In the genomic region with DNA sequence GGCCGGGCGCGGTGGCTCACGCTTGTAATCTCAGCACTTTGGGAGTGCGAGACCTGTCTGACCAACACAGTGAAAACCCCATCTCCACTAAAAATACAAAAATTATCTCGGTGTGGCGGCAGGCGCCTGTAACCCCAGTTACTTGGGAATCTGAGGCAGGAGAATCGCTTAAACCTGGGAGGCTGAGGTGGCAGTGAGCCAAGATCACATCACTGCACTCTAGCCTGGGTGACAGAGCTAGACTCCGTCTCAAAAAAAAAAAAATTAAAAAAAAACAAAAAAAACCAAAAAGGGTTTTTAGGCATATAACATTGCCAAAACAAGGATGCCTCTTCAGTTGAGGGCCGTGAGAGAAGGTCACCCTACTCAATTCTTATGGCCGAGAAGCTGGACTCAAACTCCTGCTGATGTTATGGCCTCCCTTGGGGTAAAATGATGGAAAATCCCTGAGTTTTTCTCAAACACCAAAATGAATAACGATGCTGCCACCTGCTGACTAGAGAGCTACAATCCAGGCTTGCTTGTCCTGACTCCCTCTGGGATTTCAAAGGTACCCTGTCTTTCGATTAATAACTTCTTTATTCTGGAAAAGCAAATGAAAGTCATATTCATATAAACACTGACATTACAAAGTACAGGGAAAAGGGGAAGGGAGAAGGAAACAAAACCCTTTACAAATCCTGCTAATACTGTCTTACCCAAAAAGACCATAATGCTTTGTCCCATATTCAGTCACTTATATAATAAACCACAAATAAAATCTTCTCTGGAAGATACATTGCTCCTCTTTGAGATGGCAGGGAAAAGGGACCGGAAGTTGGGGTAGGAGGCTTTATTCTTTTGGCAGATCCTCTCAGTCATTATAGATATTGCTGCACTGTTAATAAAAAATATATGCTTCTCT, we compare ENCODE assay signal across 9 cellular contexts. TPM values are rescaled to one million over a fixed set of nuclear protein-coding genes. Genes with fewer than 3 reads are reported as not detected.
DNase-seq lines count a peak whose midpoint lies in the region; ATAC-seq and TF ChIP-seq lines count a peak whose summit lies in the region.
"Had no signal": no experiment of that assay in that cellular context is flagged by ENCODE, and none has a peak within 500 bp of the region (broad histone marks: within the 10 kb centered on the region; RNA-seq: fewer than 3 reads in every experiment).

No MANE protein-coding gene starts in this region.

- H3K27ac Mint-ChIP-seq in activated naive CD8-positive, alpha-beta T cell treated with anti-CD3 and anti-CD28 coated beads for 36 hours: no peak overlapping the region

- H3K4me3 ChIP-seq in coronary artery (no peak overlapping the region), lower lobe of right lung (no peak overlapping the region), upper lobe of left lung (no peak overlapping the region)

- no peaks in the 10 kb centered on the region for H3K4me1 ChIP-seq in lower lobe of right lung
- H3K4me1 ChIP-seq in upper lobe of left lung: peaks cover 0 to 3% (median 0%) of the 10 kb centered on the region in 4 donors

- H3K27me3 ChIP-seq in lower lobe of right lung (ENCODE audit: low read depth) (no peaks in the 10 kb centered on the region), upper lobe of left lung (no peaks in the 10 kb centered on the region)

- no peaks in the 10 kb centered on the region for H3K9me3 Mint-ChIP-seq in activated naive CD8-positive, alpha-beta T cell treated with anti-CD3 and anti-CD28 coated beads for 36 hours

- WGBS in upper lobe of left lung, 2 donors: 77 to 78% methylated on average over 15 of the region's 15 CpGs

- peaks cover 62% of the 10 kb centered on the region for H3K36me3 ChIP-seq in lower lobe of right lung
- H3K36me3 ChIP-seq in upper lobe of left lung: peaks cover 14 to 63% (median 48%) of the 10 kb centered on the region in 4 donors

- peak; percentile 71 to 76 for ATAC-seq in lower lobe of right lung
- ATAC-seq in upper lobe of left lung (ENCODE audit: low FRiP score in 2 of 2): peak; percentile 58 to 84

- intact Hi-C loops in lower lobe of right lung (cut with DNase I): no loop called here

- peak overlapping the region; percentile 34 to 60 for H3K27ac ChIP-seq in coronary artery
- H3K27ac ChIP-seq in lower lobe of right lung: no peak overlapping the region
- no peak overlapping the region for H3K27ac ChIP-seq in upper lobe of left lung
- H3K27ac ChIP-seq: C4-2B had no signal

- peaks cover 4% of the 10 kb centered on the region for H3K36me3 Mint-ChIP-seq in activated naive CD8-positive, alpha-beta T cell treated with anti-CD3 and anti-CD28 coated beads for 36 hours

- H3K4me3 Mint-ChIP-seq in activated naive CD8-positive, alpha-beta T cell treated with anti-CD3 and anti-CD28 coated beads for 36 hours: no peak overlapping the region

- TF ChIP-seq CTCF in coronary artery (IDR thresholded peaks at IDR 0.05): peak; percentile 28
- TF ChIP-seq CTCF in lower lobe of right lung (IDR thresholded peaks at IDR 0.05): peak; percentile 66
- TF ChIP-seq CTCF in upper lobe of left lung (IDR thresholded peaks at IDR 0.05): peak; percentile 41 to 76 (median 56)

- no peaks in the 10 kb centered on the region for H3K27me3 Mint-ChIP-seq in activated naive CD8-positive, alpha-beta T cell treated with anti-CD3 and anti-CD28 coated beads for 36 hours

- TF ChIP-seq POLR2A in upper lobe of left lung (IDR thresholded peaks at IDR 0.05): no peak

- H3K9me3 ChIP-seq in lower lobe of right lung (no peaks in the 10 kb centered on the region), upper lobe of left lung (no peaks in the 10 kb centered on the region)

- TF ChIP-seq EP300 in upper lobe of left lung (IDR thresholded peaks at IDR 0.05): no peak

- peak; percentile 30 for DNase-seq in NCI-H2029 treated with DMSO at 0.1 percent for 48 hours (lab: John Stamatoyannopoulos, UW)
- no peak for DNase-seq in NCI-H2029 (lab: John Stamatoyannopoulos, UW)
- DNase-seq in HuH-7.5 (ENCODE audit: low spot score): peak; percentile 63
- peak; percentile 35 to 41 for DNase-seq in SHP77 (lab: John Stamatoyannopoulos, UW)
- no peak for DNase-seq in coronary artery (ENCODE audit: low spot score)
- DNase-seq in lower lobe of right lung: no peak
- peak in 1 of 2 donors; percentile 56 for DNase-seq in upper lobe of left lung
- no peak for DNase-seq in activated naive CD8-positive, alpha-beta T cell treated with anti-CD3 and anti-CD28 coated beads for 36 hours

- H3K4me1 Mint-ChIP-seq in activated naive CD8-positive, alpha-beta T cell treated with anti-CD3 and anti-CD28 coated beads for 36 hours: peaks cover 7% of the 10 kb centered on the region

RNA-seq across cellular contexts. Expression of gene RAB42, which starts 10.7 kb away (rescaled TPM):
- total RNA-seq in lower lobe of right lung: 7.0 TPM
- total RNA-seq in upper lobe of left lung: 10 to 100 TPM in 3 of 6 donors, 1 to 10 TPM in 3; 3.9 to 13.7 (median 9.8) TPM
- total RNA-seq in activated naive CD8-positive, alpha-beta T cell treated with anti-CD3 and anti-CD28 coated beads for 36 hours: not detected

RNA-seq across cellular contexts. Expression of gene TAF12, which starts 40.1 kb away (rescaled TPM):
- total RNA-seq in lower lobe of right lung (21.8 TPM), upper lobe of left lung (10 to 100 TPM; 10.9 to 24.1 (median 19.6) TPM)
- 10 to 100 TPM; 26.5 to 28.0 TPM for total RNA-seq in activated naive CD8-positive, alpha-beta T cell treated with anti-CD3 and anti-CD28 coated beads for 36 hours

RNA-seq across cellular contexts. Expression of gene RNU11, which starts 45.6 kb away (rescaled TPM):
- total RNA-seq in lower lobe of right lung (not detected), upper lobe of left lung (not detected)
- total RNA-seq in activated naive CD8-positive, alpha-beta T cell treated with anti-CD3 and anti-CD28 coated beads for 36 hours: not detected

RNA-seq across cellular contexts. Expression of gene TRNAU1AP, which starts 49.9 kb away (rescaled TPM):
- total RNA-seq in lower lobe of right lung (26.3 TPM), upper lobe of left lung (10 to 100 TPM; 19.6 to 35.6 (median 25.3) TPM)
- 10 to 100 TPM; 42.6 to 43.2 TPM for total RNA-seq in activated naive CD8-positive, alpha-beta T cell treated with anti-CD3 and anti-CD28 coated beads for 36 hours

Comparison
In these comparisons a context has a peak if more than half of its experiments do, and no peak if none do; other contexts are left out.
1. DNase-seq: peak in NCI-H2029 treated with DMSO at 0.1 percent for 48 hours (single experiment), HuH-7.5 (single experiment) and SHP77 (2 of 2); none in NCI-H2029 (single experiment), coronary artery (single experiment), lower lobe of right lung (single experiment) and activated naive CD8-positive, alpha-beta T cell treated with anti-CD3 and anti-CD28 coated beads for 36 hours (single experiment).
2. H3K27ac ChIP-seq: peak in coronary artery (2 of 2); none in lower lobe of right lung (single experiment) and upper lobe of left lung (0 of 4).
3. Peak in every context shown above with its lines, with median percentiles within 50 percentile points of each other: CTCF ChIP-seq.